9 cellular contexts compared by ENCODE assay signal in the genomic region with DNA sequence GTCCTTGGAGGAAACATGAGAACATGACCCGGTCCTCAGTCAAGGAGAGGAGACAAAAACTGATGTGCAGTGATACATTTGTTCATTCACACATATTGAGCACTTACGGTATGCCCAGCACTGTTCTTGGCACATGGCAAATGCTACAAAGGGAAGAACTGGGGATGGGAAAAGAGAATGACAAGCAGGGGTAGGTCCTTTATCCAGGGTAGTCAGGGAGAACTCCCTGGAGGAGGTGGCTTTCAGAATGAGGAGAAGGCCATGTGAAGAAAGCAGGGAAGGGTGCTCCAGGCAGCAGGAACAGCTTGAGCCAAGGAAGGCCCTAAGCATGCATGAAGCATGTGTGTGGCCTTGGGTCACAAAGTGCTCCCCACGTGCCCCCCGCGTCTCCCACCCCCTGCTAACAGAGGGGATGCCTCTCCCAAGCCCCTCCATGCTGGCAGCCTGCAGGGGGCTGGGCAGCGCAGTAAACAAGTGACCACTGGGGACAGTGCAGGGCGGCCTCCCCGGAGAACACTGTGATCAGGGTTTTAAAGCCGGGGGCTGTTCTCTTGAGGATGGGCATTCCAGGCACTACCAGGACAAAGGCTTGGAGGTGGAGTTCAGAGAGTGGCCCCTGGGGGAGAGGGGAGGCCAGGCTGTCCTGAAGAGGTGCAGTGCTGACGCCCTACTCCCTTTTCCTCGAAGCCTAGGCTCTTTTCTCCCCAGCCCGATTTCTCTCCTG.
"Had no signal": no experiment of that assay in that cellular context is flagged by ENCODE, and none has a peak within 500 bp of the region (broad histone marks: within the 10 kb centered on the region; RNA-seq: fewer than 3 reads in every experiment).

No MANE protein-coding gene starts in this region.

- H3K9me3 Mint-ChIP-seq: activated CD4-positive, alpha-beta T cell treated with anti-CD3 and anti-CD28 coated beads, Interleukin-2, amount 10 ng/mL, durations not matched to agents 7 days and 5 days; activated naive CD4-positive, alpha-beta T cell treated with anti-CD3 and anti-CD28 coated beads, Interleukin-2, amount 50 U/mL, for 24 hours; stimulated activated naive CD8-positive, alpha-beta T cell treated with anti-CD3 and anti-CD28 coated beads, Interleukin-15, amount 100 ng/mL, for 72 hours had no signal

- DNase-seq: activated effector memory CD4-positive, alpha-beta T cell treated with Interleukin-2 at 50 U/mL for 16 hours; gastrocnemius medialis; kidney glomerular epithelial cell; stimulated activated CD4-positive, alpha-beta T cell treated with anti-CD3 and anti-CD28 coated beads, Interleukin-4, amount 100 ng/mL, for 24 hours had no signal

- H3K4me3 ChIP-seq: gastrocnemius medialis had no signal

- H3K27ac Mint-ChIP-seq: activated B cell treated with CpG ODN at 0.5 μM for 24 hours; activated CD4-positive, alpha-beta T cell treated with anti-CD3 and anti-CD28 coated beads, Interleukin-2, amount 10 ng/mL, durations not matched to agents 7 days and 5 days; activated naive CD4-positive, alpha-beta T cell treated with anti-CD3 and anti-CD28 coated beads, Interleukin-2, amount 50 U/mL, for 24 hours had no signal

- FAIRE-seq: urothelium cell line had no signal

- H3K27me3 Mint-ChIP-seq: activated CD4-positive, alpha-beta T cell treated with anti-CD3 and anti-CD28 coated beads, Interleukin-2, amount 10 ng/mL, durations not matched to agents 7 days and 5 days; activated naive CD4-positive, alpha-beta T cell treated with anti-CD3 and anti-CD28 coated beads, Interleukin-2, amount 50 U/mL, for 24 hours; stimulated activated naive CD8-positive, alpha-beta T cell treated with anti-CD3 and anti-CD28 coated beads, Interleukin-15, amount 100 ng/mL, for 72 hours had no signal

- H3K4me3 Mint-ChIP-seq: activated B cell treated with CpG ODN at 0.5 μM for 24 hours; activated CD4-positive, alpha-beta T cell treated with anti-CD3 and anti-CD28 coated beads, Interleukin-2, amount 10 ng/mL, durations not matched to agents 7 days and 5 days; activated naive CD4-positive, alpha-beta T cell treated with anti-CD3 and anti-CD28 coated beads, Interleukin-2, amount 50 U/mL, for 24 hours; stimulated activated naive CD8-positive, alpha-beta T cell treated with anti-CD3 and anti-CD28 coated beads, Interleukin-15, amount 100 ng/mL, for 72 hours had no signal

- H3K4me1 Mint-ChIP-seq: activated B cell treated with CpG ODN at 0.5 μM for 24 hours; activated CD4-positive, alpha-beta T cell treated with anti-CD3 and anti-CD28 coated beads, Interleukin-2, amount 10 ng/mL, durations not matched to agents 7 days and 5 days; activated naive CD4-positive, alpha-beta T cell treated with anti-CD3 and anti-CD28 coated beads, Interleukin-2, amount 50 U/mL, for 24 hours; stimulated activated naive CD8-positive, alpha-beta T cell treated with anti-CD3 and anti-CD28 coated beads, Interleukin-15, amount 100 ng/mL, for 72 hours had no signal

- H3K36me3 Mint-ChIP-seq: activated naive CD4-positive, alpha-beta T cell treated with anti-CD3 and anti-CD28 coated beads, Interleukin-2, amount 50 U/mL, for 24 hours had no signal

- H3K27ac ChIP-seq: gastrocnemius medialis had no signal

- H3K9me3 ChIP-seq: gastrocnemius medialis had no signal

- H3K36me3 ChIP-seq: gastrocnemius medialis had no signal

- H3K4me1 ChIP-seq: gastrocnemius medialis had no signal

- H3K27me3 ChIP-seq: gastrocnemius medialis had no signal
